9 cellular contexts compared by ENCODE assay signal in genomic region chr10:110354322-110354766, GRCh38. TPM values are rescaled to one million over a fixed set of nuclear protein-coding genes. Genes with fewer than 3 reads are reported as not detected.
DNase-seq lines count a peak whose midpoint lies in the region; ATAC-seq and TF ChIP-seq lines count a peak whose summit lies in the region.
"Had no signal": no experiment of that assay in that cellular context is flagged by ENCODE, and none has a peak within 500 bp of the region (broad histone marks: within the 10 kb centered on the region; RNA-seq: fewer than 3 reads in every experiment).

No MANE protein-coding gene starts in this region.

- H3K36me3 ChIP-seq in CD4-positive, alpha-beta memory T cell (ENCODE audit: insufficient read depth, low read length): no peaks in the 10 kb centered on the region

- H3K36me3 Mint-ChIP-seq in CD4-positive, alpha-beta memory T cell: no peaks in the 10 kb centered on the region
- H3K36me3 Mint-ChIP-seq in activated CD4-positive, alpha-beta T cell treated with anti-CD3 and anti-CD28 coated beads, Interleukin-2, amount 10 ng/mL, durations not matched to agents 24 days and 14 days (ENCODE audit: low read depth): no peaks in the 10 kb centered on the region
- H3K36me3 Mint-ChIP-seq: activated naive CD4-positive, alpha-beta T cell treated with anti-CD3 and anti-CD28 coated beads, Interleukin-2, amount 50 U/mL, for 24 hours had no signal

- H3K4me1 Mint-ChIP-seq in CD4-positive, alpha-beta memory T cell: peaks cover 43 to 57% (median 52%) of the 10 kb centered on the region in 4 donors
- H3K4me1 Mint-ChIP-seq in activated CD4-positive, alpha-beta T cell treated with anti-CD3 and anti-CD28 coated beads, Interleukin-2, amount 10 ng/mL, durations not matched to agents 24 days and 14 days: peaks cover 65% of the 10 kb centered on the region

- no peaks in the 10 kb centered on the region for H3K27me3 ChIP-seq in CD4-positive, alpha-beta memory T cell (ENCODE audit: insufficient read depth, low read length)
- peaks cover 0 to 9% (median 0%) of the 10 kb centered on the region in 45 donors for H3K27me3 ChIP-seq in dorsolateral prefrontal cortex

- peak overlapping the region; percentile 93 to 100 (median 100) for H3K27ac Mint-ChIP-seq in CD4-positive, alpha-beta memory T cell
- H3K27ac Mint-ChIP-seq in activated CD4-positive, alpha-beta T cell treated with anti-CD3 and anti-CD28 coated beads, Interleukin-2, amount 10 ng/mL, durations not matched to agents 24 days and 14 days: peak overlapping the region; percentile 99

- peaks cover 53% of the 10 kb centered on the region for H3K4me1 ChIP-seq in CD4-positive, alpha-beta memory T cell (ENCODE audit: insufficient read depth, low read length)

- DNase-seq in CD4-positive, alpha-beta memory T cell: peak; percentile 70 to 78 (median 77)
- peak; percentile 80 for DNase-seq in NCI-H226
- DNase-seq in activated CD4-positive, alpha-beta T cell treated with anti-CD3 and anti-CD28 coated beads, Interleukin-2, amount 10 ng/mL, durations not matched to agents 24 days and 14 days: peak; percentile 94
- DNase-seq in dorsolateral prefrontal cortex: peak in 9 of 10 donors; percentile 53 to 86 (median 79)
- peak; percentile 86 to 89 for DNase-seq in lung microvascular endothelial cell (ENCODE audit: low read depth in 2 of 2)
- DNase-seq in stimulated activated CD8-positive, alpha-beta memory T cell treated with anti-CD3 and anti-CD28 coated beads, Interleukin-12 subunit alpha, Interleukin-12 subunit beta, amount 100 ng/mL, for 4 hours (ENCODE audit: low read depth): peak; percentile 41

- H3K9me3 ChIP-seq in CD4-positive, alpha-beta memory T cell (ENCODE audit: control insufficient read depth in 1 of 2, low read length in 2 of 2): no peaks in the 10 kb centered on the region

- ATAC-seq in GM21619 (IDR thresholded peaks at IDR 0.05; ENCODE audit: unreplicated experiment) (peak; percentile 19), GM21367 (IDR thresholded peaks at IDR 0.05; ENCODE audit: unreplicated experiment) (no peak)

- no peaks in the 10 kb centered on the region for H3K27me3 Mint-ChIP-seq in CD4-positive, alpha-beta memory T cell
- no peaks in the 10 kb centered on the region for H3K27me3 Mint-ChIP-seq in activated CD4-positive, alpha-beta T cell treated with anti-CD3 and anti-CD28 coated beads, Interleukin-2, amount 10 ng/mL, durations not matched to agents 24 days and 14 days

- POLR2A ChIA-PET in CD4-positive, alpha-beta memory T cell (lab: Charles Lee; ENCODE audit: partially characterized antibody): interaction anchor here (1.0 to 5.7 kb wide), 9 partner anchors 8 to 192 kb away, joined by 3 to 113 read pairs (median 11); partner anchors contain the start of genes DUSP5 and SMNDC1

- peak; percentile 29 to 81 (median 69) for TF ChIP-seq CTCF in dorsolateral prefrontal cortex (IDR thresholded peaks at IDR 0.05 in 54 of 56, conservative IDR thresholded peaks at IDR 0.05 in 2 of 56; ENCODE audit: low read depth in 1 of 56, partially characterized antibody in 56 of 56)

- intact Hi-C loops in CD4-positive, alpha-beta memory T cell (cut with micrococcal nuclease): loop anchor here (1.0 to 5.0 kb wide), 6 partner anchors 44 to 217 kb away; no protein-coding TSS in a partner anchor
- intact Hi-C loops in activated CD4-positive, alpha-beta T cell treated with anti-CD3 and anti-CD28 coated beads, Interleukin-2, amount 10 ng/mL, durations not matched to agents 24 days and 14 days (cut with micrococcal nuclease): loop anchor here (1.0 to 5.0 kb wide), 2 partner anchors 33 to 193 kb away; no protein-coding TSS in a partner anchor
- intact Hi-C loops in dorsolateral prefrontal cortex (cut with DNase I): loop anchor here (2.0 to 10.0 kb wide), 2 partner anchors 150 to 192 kb away; no protein-coding TSS in a partner anchor

- peaks cover 0 to 3% (median 0%) of the 10 kb centered on the region in 8 donors for H3K9me3 Mint-ChIP-seq in CD4-positive, alpha-beta memory T cell
- H3K9me3 Mint-ChIP-seq in activated CD4-positive, alpha-beta T cell treated with anti-CD3 and anti-CD28 coated beads, Interleukin-2, amount 10 ng/mL, durations not matched to agents 24 days and 14 days: no peaks in the 10 kb centered on the region
- H3K9me3 Mint-ChIP-seq: activated naive CD4-positive, alpha-beta T cell treated with anti-CD3 and anti-CD28 coated beads, Interleukin-2, amount 50 U/mL, for 24 hours had no signal

- CTCF ChIA-PET in CD4-positive, alpha-beta memory T cell (lab: Charles Lee; ENCODE audit: partially characterized antibody): interaction anchor here (0.6 to 6.9 kb wide), 29 partner anchors 9 to 216 kb away, joined by 3 to 142 read pairs (median 4); partner anchors contain the start of gene DUSP5

- no peak overlapping the region for H3K4me3 ChIP-seq in CD4-positive, alpha-beta memory T cell (ENCODE audit: low read length in 2 of 2)
- no peak overlapping the region for H3K4me3 ChIP-seq in dorsolateral prefrontal cortex

- peak overlapping the region in 7 of 8 donors; percentile 44 to 75 (median 53) for H3K4me3 Mint-ChIP-seq in CD4-positive, alpha-beta memory T cell
- H3K4me3 Mint-ChIP-seq in activated CD4-positive, alpha-beta T cell treated with anti-CD3 and anti-CD28 coated beads, Interleukin-2, amount 10 ng/mL, durations not matched to agents 24 days and 14 days: peak overlapping the region; percentile 89
- H3K4me3 Mint-ChIP-seq: activated naive CD4-positive, alpha-beta T cell treated with anti-CD3 and anti-CD28 coated beads, Interleukin-2, amount 50 U/mL, for 24 hours had no signal

- peak overlapping the region; percentile 81 for H3K27ac ChIP-seq in CD4-positive, alpha-beta memory T cell (ENCODE audit: low read depth, low read length)
- peak overlapping the region in 1 of 59 donors; percentile 79 for H3K27ac ChIP-seq in dorsolateral prefrontal cortex

RNA-seq across cellular contexts. Expression of gene SMNDC1, which starts 49.6 kb away (rescaled TPM):
- 10 to 100 TPM; 39.0 to 39.3 TPM for total RNA-seq in CD4-positive, alpha-beta memory T cell
- polyA plus RNA-seq in CD4-positive, alpha-beta memory T cell: 10 to 100 TPM; 11.3 to 22.6 TPM
- 46.2 TPM in 2 replicates for total RNA-seq in activated CD4-positive, alpha-beta T cell treated with anti-CD3 and anti-CD28 coated beads, Interleukin-2, amount 10 ng/mL, durations not matched to agents 24 days and 14 days
- total RNA-seq in dorsolateral prefrontal cortex (10 to 100 TPM; 17.1 to 34.9 (median 25.4) TPM), lung microvascular endothelial cell (4.4 and 6.3 TPM in 2 replicates)

Comparison
In these comparisons a context has a peak if more than half of its experiments do, and no peak if none do; other contexts are left out.
1. DNase-seq: peak in every context shown above with its lines; median percentile 94 in activated CD4-positive, alpha-beta T cell treated with anti-CD3 and anti-CD28 coated beads, Interleukin-2, amount 10 ng/mL, durations not matched to agents 24 days and 14 days; 88 in lung microvascular endothelial cell; 80 in NCI-H226; 79 in dorsolateral prefrontal cortex; 77 in CD4-positive, alpha-beta memory T cell; 41 in stimulated activated CD8-positive, alpha-beta memory T cell treated with anti-CD3 and anti-CD28 coated beads, Interleukin-12 subunit alpha, Interleukin-12 subunit beta, amount 100 ng/mL, for 4 hours.